In genomic region chr2:28750316-28751101, GRCh38 we compare ENCODE assay signal across 8 cellular contexts. TPM values are rescaled to one million over a fixed set of nuclear protein-coding genes. Genes with fewer than 3 reads are reported as not detected.
DNase-seq lines count a peak whose midpoint lies in the region; ATAC-seq and TF ChIP-seq lines count a peak whose summit lies in the region.

No MANE protein-coding gene starts in this region.

- H3K9me3 Mint-ChIP-seq in osteocyte (ENCODE audit: unreplicated experiment), result no peaks in the 10 kb centered on the region

- DNase-seq in NCI-H1417 (lab: John Stamatoyannopoulos, UW), result peak; percentile 25 to 87 (median 75)
- DNase-seq in NCI-H1417 treated with DMSO at 0.1 percent for 48 hours (lab: John Stamatoyannopoulos, UW), result no peak
- peak; percentile 55 for DNase-seq in NAMALWA (ENCODE audit: low spot score)
- peak; percentile 44 to 45 for DNase-seq in activated T-cell treated with anti-CD3 and anti-CD28 coated beads, Interleukin-2, amount 50 U/mL, for 48 hours
- DNase-seq in fibroblast of the conjunctiva (ENCODE audit: low read depth), result peak; percentile 22
- DNase-seq in osteocyte (ENCODE audit: extremely low spot score, unreplicated experiment), result no peak
- DNase-seq in left colon, result no peak

- no peaks in the 10 kb centered on the region for H3K36me3 Mint-ChIP-seq in osteocyte (ENCODE audit: unreplicated experiment)

- peaks cover 37% of the 10 kb centered on the region for H3K4me1 Mint-ChIP-seq in osteocyte (ENCODE audit: unreplicated experiment)

- no peaks in the 10 kb centered on the region for H3K27me3 Mint-ChIP-seq in osteocyte (ENCODE audit: unreplicated experiment)

- ATAC-seq in left colon (no peak), HG02623 (IDR thresholded peaks at IDR 0.05; ENCODE audit: unreplicated experiment) (no peak)

- peak overlapping the region; percentile 88 for H3K4me3 Mint-ChIP-seq in osteocyte (ENCODE audit: unreplicated experiment)

- intact Hi-C loops in left colon (cut with DNase I, micrococcal nuclease), result loop anchor here in 1 of 2 donors (5.0 to 10.0 kb wide), 2 partner anchors 128 to 156 kb away; no protein-coding TSS in a partner anchor

- TF ChIP-seq CTCF in osteocyte (IDR thresholded peaks at IDR 0.05), result no peak

- peak overlapping the region; percentile 98 for H3K27ac Mint-ChIP-seq in osteocyte (ENCODE audit: unreplicated experiment)

RNA-seq across cellular contexts. Expression of gene PPP1CB, which starts 1.1 kb away (rescaled TPM):
- total RNA-seq in osteocyte (198 and 200 TPM in 2 replicates), left colon (100 to 1,000 TPM; 283 to 395 TPM)

Comparison
In these comparisons a context has a peak if more than half of its experiments do, and no peak if none do; other contexts are left out.
1. DNase-seq: peak in NCI-H1417 (3 of 3), NAMALWA (single experiment), activated T-cell treated with anti-CD3 and anti-CD28 coated beads, Interleukin-2, amount 50 U/mL, for 48 hours (2 of 2) and fibroblast of the conjunctiva (single experiment); none in NCI-H1417 treated with DMSO at 0.1 percent for 48 hours (single experiment), osteocyte (single experiment) and left colon (0 of 2).